In genomic region chr3:65748326-65748725, GRCh38 we compare ENCODE assay signal across 2 cellular contexts.
TF ChIP-seq lines count a peak whose summit lies in the region.

No MANE protein-coding gene starts in this region.

TF ChIP-seq in IMR-90, 13 proteins besides CTCF, POLR2A, EP300 and RAD21:
- TF ChIP-seq FOS (IDR thresholded peaks at IDR 0.05; ENCODE audit: low read depth, low read length) (no peak), CEBPB (IDR thresholded peaks at IDR 0.05; ENCODE audit: low read depth, low read length) (0 out of 2 replicates have a peak, but pooled peaks have one; percentile 8)
TF ChIP-seq in IMR-90: peak in this region for 1.

TF ChIP-seq in H1, 55 proteins besides CTCF, POLR2A, EP300 and RAD21:
- no peak for TF ChIP-seq CHD1 (IDR thresholded peaks at IDR 0.05; ENCODE audit: low read depth, low read length)
- TF ChIP-seq CEBPB (IDR thresholded peaks at IDR 0.05; ENCODE audit: low read depth, low read length): 0 out of 2 replicates have a peak, but pooled peaks have one; percentile 18
- TF ChIP-seq BRCA1 (IDR thresholded peaks at IDR 0.05; ENCODE audit: low read depth, low read length): no peak
